1 cellular context compared by ENCODE assay signal in the genomic region with DNA sequence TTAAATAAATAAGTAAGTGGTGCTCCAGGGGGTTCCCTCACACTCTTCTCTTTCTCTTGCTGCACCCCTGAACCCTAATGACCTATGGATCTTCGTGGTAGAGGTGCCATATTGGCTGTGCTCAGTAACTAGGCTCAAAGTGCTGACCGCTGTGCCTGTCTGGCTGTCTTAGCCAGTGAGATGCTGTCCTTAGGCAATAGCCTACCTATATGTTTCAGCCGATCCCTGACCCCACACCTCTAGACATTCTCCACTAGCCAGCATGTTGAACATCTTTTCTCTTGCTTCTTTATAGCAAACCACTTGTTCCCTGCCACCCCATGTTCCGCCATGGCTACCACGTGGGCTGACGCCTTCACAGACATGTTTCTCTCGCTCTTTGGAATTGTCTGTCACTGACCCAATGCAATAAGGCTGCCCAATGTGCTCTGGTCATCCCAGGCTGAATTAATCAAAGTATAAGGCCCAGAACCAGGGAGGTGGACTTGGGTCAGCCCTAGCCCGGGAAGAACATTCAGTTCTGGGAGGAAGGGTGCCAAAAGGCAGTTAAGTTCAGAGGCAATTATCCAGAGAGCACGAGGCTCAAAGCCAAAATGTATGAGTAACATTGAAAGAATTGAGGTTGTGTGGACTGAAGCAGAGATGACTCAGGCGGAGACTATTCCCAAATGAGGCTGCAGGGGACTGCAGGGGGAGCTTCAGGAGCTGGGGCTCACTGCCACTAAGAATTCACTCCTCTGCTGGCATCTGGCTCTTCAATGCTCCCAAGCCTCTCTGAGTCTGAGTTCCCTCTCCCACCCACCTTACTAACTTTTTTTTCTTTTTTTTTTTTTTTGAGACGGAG.
TF ChIP-seq lines count a peak whose summit lies in the region.

No MANE protein-coding gene starts in this region.

TF ChIP-seq in K562, 482 proteins besides CTCF, POLR2A, EP300 and RAD21 (continued from another document and continues in another):
- TF ChIP-seq, protein P1, sequence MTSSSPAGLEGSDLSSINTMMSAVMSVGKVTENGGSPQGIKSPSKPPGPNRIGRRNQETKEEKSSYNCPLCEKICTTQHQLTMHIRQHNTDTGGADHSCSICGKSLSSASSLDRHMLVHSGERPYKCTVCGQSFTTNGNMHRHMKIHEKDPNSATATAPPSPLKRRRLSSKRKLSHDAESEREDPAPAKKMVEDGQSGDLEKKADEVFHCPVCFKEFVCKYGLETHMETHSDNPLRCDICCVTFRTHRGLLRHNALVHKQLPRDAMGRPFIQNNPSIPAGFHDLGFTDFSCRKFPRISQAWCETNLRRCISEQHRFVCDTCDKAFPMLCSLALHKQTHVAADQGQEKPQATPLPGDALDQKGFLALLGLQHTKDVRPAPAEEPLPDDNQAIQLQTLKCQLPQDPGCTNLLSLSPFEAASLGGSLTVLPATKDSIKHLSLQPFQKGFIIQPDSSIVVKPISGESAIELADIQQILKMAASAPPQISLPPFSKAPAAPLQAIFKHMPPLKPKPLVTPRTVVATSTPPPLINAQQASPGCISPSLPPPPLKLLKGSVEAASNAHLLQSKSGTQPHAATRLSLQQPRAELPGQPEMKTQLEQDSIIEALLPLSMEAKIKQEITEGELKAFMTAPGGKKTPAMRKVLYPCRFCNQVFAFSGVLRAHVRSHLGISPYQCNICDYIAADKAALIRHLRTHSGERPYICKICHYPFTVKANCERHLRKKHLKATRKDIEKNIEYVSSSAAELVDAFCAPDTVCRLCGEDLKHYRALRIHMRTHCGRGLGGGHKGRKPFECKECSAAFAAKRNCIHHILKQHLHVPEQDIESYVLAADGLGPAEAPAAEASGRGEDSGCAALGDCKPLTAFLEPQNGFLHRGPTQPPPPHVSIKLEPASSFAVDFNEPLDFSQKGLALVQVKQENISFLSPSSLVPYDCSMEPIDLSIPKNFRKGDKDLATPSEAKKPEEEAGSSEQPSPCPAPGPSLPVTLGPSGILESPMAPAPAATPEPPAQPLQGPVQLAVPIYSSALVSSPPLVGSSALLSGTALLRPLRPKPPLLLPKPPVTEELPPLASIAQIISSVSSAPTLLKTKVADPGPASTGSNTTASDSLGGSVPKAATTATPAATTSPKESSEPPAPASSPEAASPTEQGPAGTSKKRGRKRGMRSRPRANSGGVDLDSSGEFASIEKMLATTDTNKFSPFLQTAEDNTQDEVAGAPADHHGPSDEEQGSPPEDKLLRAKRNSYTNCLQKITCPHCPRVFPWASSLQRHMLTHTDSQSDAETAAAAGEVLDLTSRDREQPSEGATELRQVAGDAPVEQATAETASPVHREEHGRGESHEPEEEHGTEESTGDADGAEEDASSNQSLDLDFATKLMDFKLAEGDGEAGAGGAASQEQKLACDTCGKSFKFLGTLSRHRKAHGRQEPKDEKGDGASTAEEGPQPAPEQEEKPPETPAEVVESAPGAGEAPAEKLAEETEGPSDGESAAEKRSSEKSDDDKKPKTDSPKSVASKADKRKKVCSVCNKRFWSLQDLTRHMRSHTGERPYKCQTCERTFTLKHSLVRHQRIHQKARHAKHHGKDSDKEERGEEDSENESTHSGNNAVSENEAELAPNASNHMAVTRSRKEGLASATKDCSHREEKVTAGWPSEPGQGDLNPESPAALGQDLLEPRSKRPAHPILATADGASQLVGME (CRISPR knock-in tag; IDR thresholded peaks at IDR 0.05), result no peak
- no peak for TF ChIP-seq ZBTB17 (CRISPR knock-in tag; IDR thresholded peaks at IDR 0.05)
- no peak for TF ChIP-seq PTBP1 (IDR thresholded peaks at IDR 0.05; ENCODE audit: low read depth, low read length)
- TF ChIP-seq, protein P2, sequence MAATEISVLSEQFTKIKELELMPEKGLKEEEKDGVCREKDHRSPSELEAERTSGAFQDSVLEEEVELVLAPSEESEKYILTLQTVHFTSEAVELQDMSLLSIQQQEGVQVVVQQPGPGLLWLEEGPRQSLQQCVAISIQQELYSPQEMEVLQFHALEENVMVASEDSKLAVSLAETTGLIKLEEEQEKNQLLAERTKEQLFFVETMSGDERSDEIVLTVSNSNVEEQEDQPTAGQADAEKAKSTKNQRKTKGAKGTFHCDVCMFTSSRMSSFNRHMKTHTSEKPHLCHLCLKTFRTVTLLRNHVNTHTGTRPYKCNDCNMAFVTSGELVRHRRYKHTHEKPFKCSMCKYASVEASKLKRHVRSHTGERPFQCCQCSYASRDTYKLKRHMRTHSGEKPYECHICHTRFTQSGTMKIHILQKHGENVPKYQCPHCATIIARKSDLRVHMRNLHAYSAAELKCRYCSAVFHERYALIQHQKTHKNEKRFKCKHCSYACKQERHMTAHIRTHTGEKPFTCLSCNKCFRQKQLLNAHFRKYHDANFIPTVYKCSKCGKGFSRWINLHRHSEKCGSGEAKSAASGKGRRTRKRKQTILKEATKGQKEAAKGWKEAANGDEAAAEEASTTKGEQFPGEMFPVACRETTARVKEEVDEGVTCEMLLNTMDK (IDR thresholded peaks at IDR 0.05; ENCODE audit: borderline replicate concordance, insufficient read depth, low read depth, low read length, poor library complexity, severe bottlenecking), result peak; percentile 10
- peak; percentile 56 for TF ChIP-seq NFIC (IDR thresholded peaks at IDR 0.05)
- TF ChIP-seq SMARCA4 (IDR thresholded peaks at IDR 0.05), result 0 out of 2 replicates have a peak, but pooled peaks have one; percentile 29
- no peak for TF ChIP-seq RUNX1 (IDR thresholded peaks at IDR 0.05; ENCODE audit: low read depth)
- peak; percentile 58 for TF ChIP-seq L3MBTL2 (IDR thresholded peaks at IDR 0.05)
- TF ChIP-seq ZNF165 (CRISPR knock-in tag; IDR thresholded peaks at IDR 0.05; ENCODE audit: borderline replicate concordance), result no peak
- TF ChIP-seq BMI1 (IDR thresholded peaks at IDR 0.05; ENCODE audit: low read length), result no peak
- no peak for TF ChIP-seq PTRF (tag; IDR thresholded peaks at IDR 0.05)
- TF ChIP-seq ZNF175 (CRISPR knock-in tag; IDR thresholded peaks at IDR 0.05; ENCODE audit: low read depth), result no peak
- no peak for TF ChIP-seq RFX1 (IDR thresholded peaks at IDR 0.05)
- TF ChIP-seq, protein P3, sequence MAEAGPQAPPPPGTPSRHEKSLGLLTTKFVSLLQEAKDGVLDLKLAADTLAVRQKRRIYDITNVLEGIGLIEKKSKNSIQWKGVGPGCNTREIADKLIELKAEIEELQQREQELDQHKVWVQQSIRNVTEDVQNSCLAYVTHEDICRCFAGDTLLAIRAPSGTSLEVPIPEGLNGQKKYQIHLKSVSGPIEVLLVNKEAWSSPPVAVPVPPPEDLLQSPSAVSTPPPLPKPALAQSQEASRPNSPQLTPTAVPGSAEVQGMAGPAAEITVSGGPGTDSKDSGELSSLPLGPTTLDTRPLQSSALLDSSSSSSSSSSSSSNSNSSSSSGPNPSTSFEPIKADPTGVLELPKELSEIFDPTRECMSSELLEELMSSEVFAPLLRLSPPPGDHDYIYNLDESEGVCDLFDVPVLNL (CRISPR knock-in tag; IDR thresholded peaks at IDR 0.05; ENCODE audit: low read depth), result no peak
- no peak for TF ChIP-seq ZNF239 (CRISPR knock-in tag; IDR thresholded peaks at IDR 0.05)
- no peak for TF ChIP-seq ZNF174 (CRISPR knock-in tag; IDR thresholded peaks at IDR 0.05)
- 0 out of 2 replicates have a peak, but pooled peaks have one; percentile 32 for TF ChIP-seq TEAD4 (IDR thresholded peaks at IDR 0.05; ENCODE audit: low read length)
- TF ChIP-seq TEAD4 (CRISPR knock-in tag; IDR thresholded peaks at IDR 0.05; ENCODE audit: borderline replicate concordance), result no peak
- no peak for TF ChIP-seq TFAM (CRISPR knock-in tag; conservative IDR thresholded peaks at IDR 0.05)
- TF ChIP-seq RHOXF2B (CRISPR knock-in tag; conservative IDR thresholded peaks at IDR 0.05), result no peak
- no peak for TF ChIP-seq CTBP1 (IDR thresholded peaks at IDR 0.05; ENCODE audit: borderline replicate concordance)
- peak; percentile 49; the same call in 1 of the 2 replicates for TF ChIP-seq DPF2 (IDR thresholded peaks at IDR 0.05)
- TF ChIP-seq, protein P4, sequence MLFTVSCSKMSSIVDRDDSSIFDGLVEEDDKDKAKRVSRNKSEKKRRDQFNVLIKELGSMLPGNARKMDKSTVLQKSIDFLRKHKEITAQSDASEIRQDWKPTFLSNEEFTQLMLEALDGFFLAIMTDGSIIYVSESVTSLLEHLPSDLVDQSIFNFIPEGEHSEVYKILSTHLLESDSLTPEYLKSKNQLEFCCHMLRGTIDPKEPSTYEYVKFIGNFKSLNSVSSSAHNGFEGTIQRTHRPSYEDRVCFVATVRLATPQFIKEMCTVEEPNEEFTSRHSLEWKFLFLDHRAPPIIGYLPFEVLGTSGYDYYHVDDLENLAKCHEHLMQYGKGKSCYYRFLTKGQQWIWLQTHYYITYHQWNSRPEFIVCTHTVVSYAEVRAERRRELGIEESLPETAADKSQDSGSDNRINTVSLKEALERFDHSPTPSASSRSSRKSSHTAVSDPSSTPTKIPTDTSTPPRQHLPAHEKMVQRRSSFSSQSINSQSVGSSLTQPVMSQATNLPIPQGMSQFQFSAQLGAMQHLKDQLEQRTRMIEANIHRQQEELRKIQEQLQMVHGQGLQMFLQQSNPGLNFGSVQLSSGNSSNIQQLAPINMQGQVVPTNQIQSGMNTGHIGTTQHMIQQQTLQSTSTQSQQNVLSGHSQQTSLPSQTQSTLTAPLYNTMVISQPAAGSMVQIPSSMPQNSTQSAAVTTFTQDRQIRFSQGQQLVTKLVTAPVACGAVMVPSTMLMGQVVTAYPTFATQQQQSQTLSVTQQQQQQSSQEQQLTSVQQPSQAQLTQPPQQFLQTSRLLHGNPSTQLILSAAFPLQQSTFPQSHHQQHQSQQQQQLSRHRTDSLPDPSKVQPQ (CRISPR knock-in tag; IDR thresholded peaks at IDR 0.05; ENCODE audit: borderline replicate concordance), result no peak
- no peak for TF ChIP-seq CBFB (CRISPR knock-in tag; IDR thresholded peaks at IDR 0.05)
- TF ChIP-seq ZEB2 (IDR thresholded peaks at IDR 0.05), result no peak
- TF ChIP-seq SOX6 (IDR thresholded peaks at IDR 0.05), result no peak
- TF ChIP-seq, protein P5, sequence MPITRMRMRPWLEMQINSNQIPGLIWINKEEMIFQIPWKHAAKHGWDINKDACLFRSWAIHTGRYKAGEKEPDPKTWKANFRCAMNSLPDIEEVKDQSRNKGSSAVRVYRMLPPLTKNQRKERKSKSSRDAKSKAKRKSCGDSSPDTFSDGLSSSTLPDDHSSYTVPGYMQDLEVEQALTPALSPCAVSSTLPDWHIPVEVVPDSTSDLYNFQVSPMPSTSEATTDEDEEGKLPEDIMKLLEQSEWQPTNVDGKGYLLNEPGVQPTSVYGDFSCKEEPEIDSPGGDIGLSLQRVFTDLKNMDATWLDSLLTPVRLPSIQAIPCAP (CRISPR knock-in tag; IDR thresholded peaks at IDR 0.05; ENCODE audit: borderline replicate concordance), result no peak
- TF ChIP-seq PTTG1 (tag; IDR thresholded peaks at IDR 0.05; ENCODE audit: low read depth), result no peak
- TF ChIP-seq FOSL1 (tag; conservative IDR thresholded peaks at IDR 0.05), result peak; percentile 91
- no peak for TF ChIP-seq RBM25 (IDR thresholded peaks at IDR 0.05; ENCODE audit: low read depth, low read length, severe bottlenecking)
- no peak for TF ChIP-seq ZNF41 (CRISPR knock-in tag; conservative IDR thresholded peaks at IDR 0.05)
